In genomic region chr6:144931172-144932035, GRCh38 we compare ENCODE assay signal across 7 cellular contexts.
DNase-seq lines count a peak whose midpoint lies in the region; ATAC-seq lines count a peak whose summit lies in the region.

No MANE protein-coding gene starts in this region.

- no peak overlapping the region for H3K27ac Mint-ChIP-seq in activated CD4-positive, alpha-beta memory T cell treated with anti-CD3 and anti-CD28 coated beads, Interleukin-2, amount 10 ng/mL, durations not matched to agents 7 days and 5 days

- H3K36me3 Mint-ChIP-seq in activated CD4-positive, alpha-beta memory T cell treated with anti-CD3 and anti-CD28 coated beads, Interleukin-2, amount 10 ng/mL, durations not matched to agents 7 days and 5 days (ENCODE audit: low read depth) = no peaks in the 10 kb centered on the region

- POLR2A ChIA-PET in activated CD4-positive, alpha-beta memory T cell treated with anti-CD3 and anti-CD28 coated beads, Interleukin-2, amount 10 ng/mL, durations not matched to agents 7 days and 5 days (lab: Charles Lee) = no interaction called here

- H3K4me1 Mint-ChIP-seq in activated CD4-positive, alpha-beta memory T cell treated with anti-CD3 and anti-CD28 coated beads, Interleukin-2, amount 10 ng/mL, durations not matched to agents 7 days and 5 days = no peaks in the 10 kb centered on the region

- DNase-seq in EL = peak; percentile 60
- peak; percentile 36 for DNase-seq in NCI-H1092 treated with DMSO at 0.1 percent for 48 hours (lab: John Stamatoyannopoulos, UW)
- peak; percentile 44 for DNase-seq in activated CD4-positive, alpha-beta memory T cell treated with anti-CD3 and anti-CD28 coated beads, Interleukin-2, amount 10 ng/mL, durations not matched to agents 7 days and 5 days
- peak; percentile 39 for DNase-seq in glomerular visceral epithelial cell (ENCODE audit: extremely low spot score)
- peak; percentile 9 for DNase-seq in stimulated activated CD4-positive, alpha-beta T cell treated with anti-CD3 and anti-CD28 coated beads, Interleukin-12 subunit alpha, Interleukin-12 subunit beta, amount 100 ng/mL, for 4 hours

- H3K27me3 Mint-ChIP-seq in activated CD4-positive, alpha-beta memory T cell treated with anti-CD3 and anti-CD28 coated beads, Interleukin-2, amount 10 ng/mL, durations not matched to agents 7 days and 5 days = peaks cover 3% of the 10 kb centered on the region

- no peak overlapping the region for H3K4me3 Mint-ChIP-seq in activated CD4-positive, alpha-beta memory T cell treated with anti-CD3 and anti-CD28 coated beads, Interleukin-2, amount 10 ng/mL, durations not matched to agents 7 days and 5 days

- CTCF ChIA-PET in activated CD4-positive, alpha-beta memory T cell treated with anti-CD3 and anti-CD28 coated beads, Interleukin-2, amount 10 ng/mL, durations not matched to agents 7 days and 5 days (lab: Charles Lee) = interaction anchor here (1.7 kb wide), 1 partner anchor 346 kb away, joined by 12 read pairs; no protein-coding TSS in a partner anchor

- H3K9me3 Mint-ChIP-seq in activated CD4-positive, alpha-beta memory T cell treated with anti-CD3 and anti-CD28 coated beads, Interleukin-2, amount 10 ng/mL, durations not matched to agents 7 days and 5 days = peaks cover 2% of the 10 kb centered on the region

- ATAC-seq in GM21447 (IDR thresholded peaks at IDR 0.05; ENCODE audit: unreplicated experiment) = peak; percentile 79
- no peak for ATAC-seq in HG03139 (IDR thresholded peaks at IDR 0.05; ENCODE audit: unreplicated experiment)

Comparison
In these comparisons a context has a peak if more than half of its experiments do, and no peak if none do; other contexts are left out.
1. DNase-seq: peak in every context shown above with its lines; median percentile 60 in EL; 44 in activated CD4-positive, alpha-beta memory T cell treated with anti-CD3 and anti-CD28 coated beads, Interleukin-2, amount 10 ng/mL, durations not matched to agents 7 days and 5 days; 39 in glomerular visceral epithelial cell; 36 in NCI-H1092 treated with DMSO at 0.1 percent for 48 hours; 9 in stimulated activated CD4-positive, alpha-beta T cell treated with anti-CD3 and anti-CD28 coated beads, Interleukin-12 subunit alpha, Interleukin-12 subunit beta, amount 100 ng/mL, for 4 hours.